In genomic region chr7:126302639-126303038, GRCh38 we compare ENCODE assay signal across 21 cellular contexts.
A peak's percentile ranks its signal among the peaks of the same experiment; 100 is the strongest.
DNase-seq lines count a peak whose midpoint lies in the region; ATAC-seq, FAIRE-seq and TF ChIP-seq lines count a peak whose summit lies in the region.
"Had no signal": no experiment of that assay in that cellular context is flagged by ENCODE, and none has a peak within 500 bp of the region (broad histone marks: within the 10 kb centered on the region; RNA-seq: fewer than 3 reads in every experiment).

No MANE protein-coding gene starts in this region.

- no peaks in the 10 kb centered on the region for H3K79me2 ChIP-seq in OCI-LY1 (ENCODE audit: insufficient read depth, low read length)
- no peaks in the 10 kb centered on the region for H3K79me2 ChIP-seq in osteoblast (ENCODE audit: insufficient read depth, low read length)

- H3K4me3 ChIP-seq in OCI-LY1 (ENCODE audit: low read depth, low read length, poor library complexity, severe bottlenecking): no peak overlapping the region
- no peak overlapping the region for H3K4me3 ChIP-seq in upper lobe of left lung
- H3K4me3 ChIP-seq in osteoblast (ENCODE audit: insufficient read depth, low read length): no peak overlapping the region
- H3K4me3 ChIP-seq: psoas muscle, suprapubic skin had no signal

- no peaks in the 10 kb centered on the region for H3K36me3 ChIP-seq in OCI-LY1 (ENCODE audit: insufficient read depth, low read length)
- H3K36me3 ChIP-seq in upper lobe of left lung: no peaks in the 10 kb centered on the region
- no peaks in the 10 kb centered on the region for H3K36me3 ChIP-seq in osteoblast (ENCODE audit: insufficient read depth, low read length)
- H3K36me3 ChIP-seq: suprapubic skin had no signal

- DNase-seq in DMS 273 (lab: John Stamatoyannopoulos, UW; ENCODE audit: unreplicated experiment) (peak; percentile 33), DMS 273 treated with DMSO at 0.1 percent for 48 hours (lab: John Stamatoyannopoulos, UW) (no peak), H4 (ENCODE audit: low spot score) (peak; percentile 16), left lobe of liver (ENCODE audit: low spot score) (no peak), upper lobe of left lung (no peak), osteoblast (ENCODE audit: insufficient read length, low spot score, missing footprints) (no peak), GM19239 (ENCODE audit: insufficient read length, low spot score) (no peak)
- DNase-seq: 8988T; activated CD8-positive, alpha-beta T cell treated with anti-CD3 and anti-CD28 coated beads for 36 hours; activated T-cell treated with anti-CD3 and anti-CD28 coated beads, Interleukin-2, amount 50 U/mL, for 72 hours; NCI-H1105; NCI-H226; psoas muscle; SHP77 had no signal

- TF ChIP-seq POLR2A in upper lobe of left lung (IDR thresholded peaks at IDR 0.05): no peak

- WGBS in upper lobe of left lung, 2 donors: 67 to 75% methylated on average over 2 of the region's 2 CpGs

- peak; percentile 45 for TF ChIP-seq CTCF in OCI-LY1 (IDR thresholded peaks at IDR 0.05; ENCODE audit: low read length)
- no peak for TF ChIP-seq CTCF in upper lobe of left lung (IDR thresholded peaks at IDR 0.05)
- no peak for TF ChIP-seq CTCF in osteoblast (IDR thresholded peaks at IDR 0.05; ENCODE audit: extremely low read depth, low read depth, low read length)

- no peak for FAIRE-seq in GM19239 (lab: Jason Lieb, UNC)
- FAIRE-seq: colon, H1, keratinocyte had no signal

- H4K20me1 ChIP-seq in OCI-LY1 (ENCODE audit: insufficient read depth, low read length) (no peaks in the 10 kb centered on the region), osteoblast (ENCODE audit: insufficient read depth, low read length) (no peaks in the 10 kb centered on the region)

- H3K27ac ChIP-seq in OCI-LY1 (ENCODE audit: low read depth, low read length, poor library complexity, severe bottlenecking): no peak overlapping the region
- H3K27ac ChIP-seq in upper lobe of left lung: no peak overlapping the region
- no peak overlapping the region for H3K27ac ChIP-seq in osteoblast (ENCODE audit: low read depth, low read length)
- H3K27ac ChIP-seq: psoas muscle, suprapubic skin had no signal

- no peak overlapping the region for H3K9ac ChIP-seq in OCI-LY1 (ENCODE audit: low read length)

- TF ChIP-seq EP300 in upper lobe of left lung (IDR thresholded peaks at IDR 0.05): no peak

- H3K4me1 ChIP-seq in OCI-LY1 (ENCODE audit: insufficient read depth, low read length, severe bottlenecking) (no peaks in the 10 kb centered on the region), upper lobe of left lung (no peaks in the 10 kb centered on the region), osteoblast (ENCODE audit: insufficient read depth, low read length) (no peaks in the 10 kb centered on the region)
- H3K4me1 ChIP-seq: psoas muscle, suprapubic skin had no signal

- H3K4me2 ChIP-seq in OCI-LY1 (ENCODE audit: low read length) (no peak overlapping the region), osteoblast (ENCODE audit: insufficient read depth, low read length) (no peak overlapping the region)

- ATAC-seq in left lobe of liver (peak; percentile 49), upper lobe of left lung (ENCODE audit: low FRiP score in 2 of 2) (no peak)
- ATAC-seq: activated CD8-positive, alpha-beta T cell treated with anti-CD3 and anti-CD28 coated beads for 36 hours; activated T-cell treated with anti-CD3 and anti-CD28 coated beads, Interleukin-2, amount 50 U/mL, for 72 hours; natural killer cell treated with Interleukin-12 subunit alpha and Interleukin-12 subunit beta and Interleukin-15 and Interleukin-18, amount 100 ng/mL, for 72 hours; psoas muscle; WTC11 had no signal

- H3K9me2 ChIP-seq in OCI-LY1 (ENCODE audit: low read depth, low read length): no peaks in the 10 kb centered on the region

- H2AFZ ChIP-seq in OCI-LY1 (ENCODE audit: low read length) (no peak overlapping the region), osteoblast (ENCODE audit: low read length) (no peak overlapping the region)

- H3K9me3 ChIP-seq in OCI-LY1 (ENCODE audit: low read length) (no peaks in the 10 kb centered on the region), upper lobe of left lung (no peaks in the 10 kb centered on the region), osteoblast (ENCODE audit: low read depth, low read length) (no peaks in the 10 kb centered on the region)
- H3K9me3 ChIP-seq: psoas muscle had no signal

- H3K27me3 ChIP-seq in OCI-LY1 (ENCODE audit: insufficient read depth, low read length): no peaks in the 10 kb centered on the region
- no peaks in the 10 kb centered on the region for H3K27me3 ChIP-seq in upper lobe of left lung
- H3K27me3 ChIP-seq in osteoblast (ENCODE audit: insufficient read depth, low read length): no peaks in the 10 kb centered on the region
- H3K27me3 ChIP-seq: suprapubic skin had no signal

- H3F3A ChIP-seq in OCI-LY1 (ENCODE audit: insufficient read depth, low read length): no peaks in the 10 kb centered on the region

Comparison
In these comparisons a context has a peak if more than half of its experiments do, and no peak if none do; other contexts are left out.
1. DNase-seq: peak in DMS 273 (single experiment) and H4 (single experiment); none in DMS 273 treated with DMSO at 0.1 percent for 48 hours (single experiment), left lobe of liver (single experiment), upper lobe of left lung (0 of 2), osteoblast (single experiment) and GM19239 (single experiment).